15 cellular contexts compared by ENCODE assay signal in the genomic region with DNA sequence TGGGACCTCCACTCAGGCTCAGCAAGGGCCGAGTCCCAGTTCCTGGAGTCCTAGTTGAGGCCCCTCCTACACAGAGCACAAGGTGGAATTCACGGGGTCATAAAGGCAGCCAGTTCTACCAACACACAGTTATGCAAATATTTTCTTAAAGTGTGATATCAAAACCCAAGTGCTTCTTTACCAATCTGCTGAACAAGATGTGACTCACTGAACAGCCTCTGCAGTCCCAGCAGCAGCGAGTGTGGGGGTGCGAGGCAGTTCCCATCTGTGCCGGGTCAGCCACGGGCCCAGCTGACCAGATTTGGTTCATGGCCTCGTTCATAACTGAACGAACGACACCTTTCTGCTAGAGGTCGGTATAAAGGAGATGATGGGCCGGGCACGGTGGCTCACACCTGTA. TPM values are rescaled to one million over a fixed set of nuclear protein-coding genes. Genes with fewer than 3 reads are reported as not detected.
DNase-seq lines count a peak whose midpoint lies in the region; ATAC-seq and TF ChIP-seq lines count a peak whose summit lies in the region.
"Had no signal": no experiment of that assay in that cellular context is flagged by ENCODE, and none has a peak within 500 bp of the region (broad histone marks: within the 10 kb centered on the region; RNA-seq: fewer than 3 reads in every experiment).

No MANE protein-coding gene starts in this region.

- H3K4me3 Mint-ChIP-seq in activated CD8-positive, alpha-beta T cell treated with anti-CD3 and anti-CD28 coated beads for 36 hours = peak overlapping the region; percentile 76
- H3K4me3 Mint-ChIP-seq: activated naive CD8-positive, alpha-beta T cell; CD14-positive monocyte; T-helper 17 cell had no signal

- no peaks in the 10 kb centered on the region for H3K9me3 ChIP-seq in BLaER1 treated with 17β-estradiol and CSF1 and Interleukin-3, amounts not matched to agents 10 nM and 100 nM (replicated peaks in 1 of 11)
- H3K9me3 ChIP-seq: heart left ventricle, Peyer's patch had no signal

- H4K20me1 ChIP-seq in BLaER1 treated with 17β-estradiol and CSF1 and Interleukin-3, amounts not matched to agents 10 nM and 100 nM = peaks cover 0 to under 1% (median 0%) of the 10 kb centered on the region in 11 experiments; a peak in 2 of 22 replicates

- no peak overlapping the region for H3K27ac ChIP-seq in BLaER1 treated with 17β-estradiol and CSF1 and Interleukin-3, amounts not matched to agents 10 nM and 100 nM

- POLR2A ChIA-PET in activated CD8-positive, alpha-beta T cell treated with anti-CD3 and anti-CD28 coated beads for 36 hours (lab: Charles Lee) = interaction anchor here (1.1 kb wide), 1 partner anchor 20 kb away, joined by 3 read pairs; no protein-coding TSS in a partner anchor

- H3K27ac Mint-ChIP-seq in activated CD8-positive, alpha-beta T cell treated with anti-CD3 and anti-CD28 coated beads for 36 hours = no peak overlapping the region
- H3K27ac Mint-ChIP-seq: activated naive CD8-positive, alpha-beta T cell; CD14-positive monocyte; T-helper 17 cell had no signal

- intact Hi-C loops in activated CD8-positive, alpha-beta T cell treated with anti-CD3 and anti-CD28 coated beads for 36 hours (cut with micrococcal nuclease) = no loop called here

- peak overlapping the region in 4 of 11 experiments; percentile 19 to 41 (median 27); a peak in 4 of 22 replicates for H3K9ac ChIP-seq in BLaER1 treated with 17β-estradiol and CSF1 and Interleukin-3, amounts not matched to agents 10 nM and 100 nM

- no peaks in the 10 kb centered on the region for H3K9me3 Mint-ChIP-seq in activated CD8-positive, alpha-beta T cell treated with anti-CD3 and anti-CD28 coated beads for 36 hours

- peak overlapping the region in 10 of 11 experiments; percentile 69 to 92 (median 82); a peak in 13 of 22 replicates for H3K4me2 ChIP-seq in BLaER1 treated with 17β-estradiol and CSF1 and Interleukin-3, amounts not matched to agents 10 nM and 100 nM

- CTCF ChIA-PET in activated CD8-positive, alpha-beta T cell treated with anti-CD3 and anti-CD28 coated beads for 36 hours (lab: Charles Lee) = interaction anchor here (0.7 to 5.0 kb wide), 2 partner anchors 17 to 20 kb away, joined by 3 to 47 read pairs; no protein-coding TSS in a partner anchor

- peaks cover 0 to 20% (median 10%) of the 10 kb centered on the region in 11 experiments; a peak in 14 of 22 replicates for H3K27me3 ChIP-seq in BLaER1 treated with 17β-estradiol and CSF1 and Interleukin-3, amounts not matched to agents 10 nM and 100 nM
- no peaks in the 10 kb centered on the region for H3K27me3 ChIP-seq in GM06990 (replicated peaks; ENCODE audit: control insufficient read depth, insufficient read depth, low read length)
- H3K27me3 ChIP-seq: Peyer's patch had no signal

- H3K36me3 Mint-ChIP-seq in activated CD8-positive, alpha-beta T cell treated with anti-CD3 and anti-CD28 coated beads for 36 hours (ENCODE audit: low read depth) = no peaks in the 10 kb centered on the region
- H3K36me3 Mint-ChIP-seq: activated naive CD8-positive, alpha-beta T cell; CD14-positive monocyte had no signal

- peaks cover 6% of the 10 kb centered on the region for H3K27me3 Mint-ChIP-seq in activated CD8-positive, alpha-beta T cell treated with anti-CD3 and anti-CD28 coated beads for 36 hours

- no peak overlapping the region for H3K4me3 ChIP-seq in BLaER1 treated with 17β-estradiol and CSF1 and Interleukin-3, amounts not matched to agents 10 nM and 100 nM
- peak overlapping the region; percentile 47 for H3K4me3 ChIP-seq in GM06990 (replicated peaks; ENCODE audit: low read depth, low read length)
- H3K4me3 ChIP-seq: Peyer's patch had no signal

- no peak for TF ChIP-seq CTCF in GM06990 (IDR thresholded peaks at IDR 0.05; ENCODE audit: insufficient read depth, low read length, poor library complexity, severe bottlenecking)
- no peak for TF ChIP-seq CTCF in activated CD8-positive, alpha-beta T cell treated with anti-CD3 and anti-CD28 coated beads for 36 hours (IDR thresholded peaks at IDR 0.05)

- peaks cover 13% of the 10 kb centered on the region for H3K4me1 Mint-ChIP-seq in activated CD8-positive, alpha-beta T cell treated with anti-CD3 and anti-CD28 coated beads for 36 hours (ENCODE audit: low read depth)

- H3K36me3 ChIP-seq in BLaER1 treated with 17β-estradiol and CSF1 and Interleukin-3, amounts not matched to agents 10 nM and 100 nM = no peaks in the 10 kb centered on the region
- no peaks in the 10 kb centered on the region for H3K36me3 ChIP-seq in GM06990 (ENCODE audit: control insufficient read depth, insufficient read depth, low read length)
- H3K36me3 ChIP-seq: heart left ventricle, Peyer's patch had no signal

- H3K4me1 ChIP-seq in BLaER1 treated with 17β-estradiol and CSF1 and Interleukin-3, amounts not matched to agents 10 nM and 100 nM = peaks cover 50 to 65% (median 60%) of the 10 kb centered on the region in 10 experiments

- peak; percentile 1 for ATAC-seq in activated CD8-positive, alpha-beta T cell treated with anti-CD3 and anti-CD28 coated beads for 36 hours

- no peak for DNase-seq in GM06990 (ENCODE audit: extremely low read depth, insufficient read length)
- no peak for DNase-seq in activated CD8-positive, alpha-beta T cell treated with anti-CD3 and anti-CD28 coated beads for 36 hours
- DNase-seq in iris pigment epithelial cell (ENCODE audit: low read depth) = peak; percentile 67
- no peak for DNase-seq in HPDE6-E6E7 (ENCODE audit: extremely low spot score)
- no peak for DNase-seq in NCI-H146 (lab: John Stamatoyannopoulos, UW)
- no peak for DNase-seq in NCI-H2196 (lab: John Stamatoyannopoulos, UW; ENCODE audit: unreplicated experiment)
- DNase-seq in mucosa of gallbladder (ENCODE audit: low spot score) = no peak
- DNase-seq: NCI-H446 treated with DMSO at 0.1 percent for 48 hours had no signal

RNA-seq across cellular contexts. Expression of a gene that starts 4.5 kb away (rescaled TPM):
- 10 to 100 TPM; 30.0 to 33.0 TPM for total RNA-seq in activated CD8-positive, alpha-beta T cell treated with anti-CD3 and anti-CD28 coated beads for 36 hours
- 64.2 TPM for total RNA-seq in mucosa of gallbladder

RNA-seq across cellular contexts. Expression of a gene that starts 9.1 kb away (rescaled TPM):
- total RNA-seq in activated CD8-positive, alpha-beta T cell treated with anti-CD3 and anti-CD28 coated beads for 36 hours = not detected
- 30.1 TPM for total RNA-seq in mucosa of gallbladder
- total RNA-seq: myocyte, T-helper 17 cell had no signal

RNA-seq across cellular contexts. Expression of a gene that starts 20.8 kb away (rescaled TPM):
- total RNA-seq in activated CD8-positive, alpha-beta T cell treated with anti-CD3 and anti-CD28 coated beads for 36 hours = 10 to 100 TPM; 42.5 to 44.1 TPM
- 18.2 TPM for total RNA-seq in mucosa of gallbladder

RNA-seq across cellular contexts. Expression of a gene that starts 21.3 kb away (rescaled TPM):
- total RNA-seq in activated CD8-positive, alpha-beta T cell treated with anti-CD3 and anti-CD28 coated beads for 36 hours = under 1 TPM; 0.61 to 0.63 TPM
- 1.7 TPM for total RNA-seq in mucosa of gallbladder

RNA-seq across cellular contexts. Expression of a gene that starts 22.6 kb away (rescaled TPM):
- 1 to 10 TPM; 2.8 to 4.7 TPM for total RNA-seq in activated CD8-positive, alpha-beta T cell treated with anti-CD3 and anti-CD28 coated beads for 36 hours
- 1.7 TPM for total RNA-seq in mucosa of gallbladder

Comparison
In these comparisons a context has a peak if more than half of its experiments do, and no peak if none do; other contexts are left out.
1. RNA of a gene that starts 9.1 kb away (total RNA-seq): 30.1 TPM in mucosa of gallbladder (single experiment); not detected in activated CD8-positive, alpha-beta T cell treated with anti-CD3 and anti-CD28 coated beads for 36 hours; every median in the first group is over 10 times any median in the second.